ENCODE assay signal across 22 cellular contexts in the genomic region with DNA sequence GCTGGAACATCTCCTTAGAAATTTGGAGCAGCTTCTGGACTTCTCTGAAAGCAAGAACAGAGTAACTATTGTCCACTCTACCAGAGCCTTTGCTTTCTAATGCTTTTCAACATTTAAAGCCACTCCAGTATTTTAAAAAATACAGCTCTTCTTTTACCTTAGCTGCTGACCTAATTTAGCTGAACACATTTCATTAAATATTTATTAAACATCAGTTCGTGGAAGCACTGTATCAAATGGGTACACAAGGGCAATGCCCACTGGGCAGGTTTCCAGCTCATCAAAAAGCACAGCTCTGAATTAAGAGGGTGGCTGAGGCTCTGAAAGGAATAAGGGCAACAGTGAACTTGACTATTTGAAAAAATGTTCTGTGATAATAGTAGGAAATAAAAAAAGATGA.
"Had no signal": no experiment of that assay in that cellular context is flagged by ENCODE, and none has a peak within 500 bp of the region (broad histone marks: within the 10 kb centered on the region; RNA-seq: fewer than 3 reads in every experiment).

No MANE protein-coding gene starts in this region.

- ATAC-seq: activated CD8-positive, alpha-beta memory T cell treated with anti-CD3 and anti-CD28 coated beads, Interleukin-2, amount 10 ng/mL, durations not matched to agents 7 days and 5 days; activated T-helper 17 cell treated with anti-CD3 and anti-CD28 coated beads, Interleukin-2, amount 50 U/mL, for 72 hours; mucosa of descending colon; sciatic nerve; stimulated activated effector memory CD8-positive, alpha-beta T cell treated with anti-CD3 and anti-CD28 coated beads, Interleukin-12 subunit alpha, Interleukin-12 subunit beta, amount 100 ng/mL, for 72 hours had no signal

- DNase-seq: activated B cell treated with CpG ODN at 0.5 μM for 24 hours; activated CD4-positive, alpha-beta memory T cell treated with anti-CD3 and anti-CD28 coated beads, Interleukin-2, amount 10 ng/mL, durations not matched to agents 7 days and 5 days; activated CD4-positive, alpha-beta T cell treated with anti-CD3 and anti-CD28 coated beads for 4 hours; activated CD8-positive, alpha-beta memory T cell treated with anti-CD3 and anti-CD28 coated beads, Interleukin-2, amount 10 ng/mL, durations not matched to agents 7 days and 5 days; activated naive CD4-positive, alpha-beta T cell treated with Interleukin-2 at 50 U/mL for 16 hours; activated naive CD8-positive, alpha-beta T cell treated with anti-CD3 and anti-CD28 coated beads, Interleukin-2, amount 10 ng/mL, durations not matched to agents 7 days and 5 days; activated T-cell treated with anti-CD3 and anti-CD28 coated beads, Interleukin-2, amount 50 U/mL, for 1 hour; brain microvascular endothelial cell; foreskin melanocyte; immature natural killer cell; kidney glomerular epithelial cell; left ventricle myocardium inferior; mammary epithelial cell; mucosa of descending colon; naive B cell; ovary; stimulated activated CD4-positive, alpha-beta T cell treated with anti-CD3 and anti-CD28 coated beads, Interleukin-4, amount 100 ng/mL, for 1 hour; T-helper 1 cell; T-helper 9 cell had no signal
